Comparison of ENCODE assay signal across 2 cellular contexts in genomic region chr1:14521602-14522001, GRCh38.
TF ChIP-seq lines count a peak whose summit lies in the region.

No MANE protein-coding gene starts in this region.

TF ChIP-seq in IMR-90, 13 proteins besides CTCF, POLR2A, EP300 and RAD21:
- TF ChIP-seq MAZ (IDR thresholded peaks at IDR 0.05; ENCODE audit: borderline replicate concordance, low read depth, low read length) (no peak), RFX5 (IDR thresholded peaks at IDR 0.05; ENCODE audit: low read depth, low read length) (no peak), ELK1 (IDR thresholded peaks at IDR 0.05; ENCODE audit: borderline replicate concordance, low read depth, low read length) (no peak), NFE2L2 (IDR thresholded peaks at IDR 0.05; ENCODE audit: low read depth, low read length) (no peak), MAFK (IDR thresholded peaks at IDR 0.05; ENCODE audit: low read depth, low read length) (no peak), RCOR1 (IDR thresholded peaks at IDR 0.05; ENCODE audit: insufficient replicate concordance, low read length) (no peak), BHLHE40 (IDR thresholded peaks at IDR 0.05; ENCODE audit: low read depth, low read length) (no peak), CHD1 (IDR thresholded peaks at IDR 0.05; ENCODE audit: low read depth, low read length) (no peak), MXI1 (IDR thresholded peaks at IDR 0.05; ENCODE audit: borderline replicate concordance, low read depth, low read length) (no peak), CEBPB (IDR thresholded peaks at IDR 0.05; ENCODE audit: low read depth, low read length) (no peak), FOS (IDR thresholded peaks at IDR 0.05; ENCODE audit: low read depth, low read length) (no peak), SMC3 (IDR thresholded peaks at IDR 0.05; ENCODE audit: low read depth, low read length) (no peak)
- TF ChIP-seq, protein P1, sequence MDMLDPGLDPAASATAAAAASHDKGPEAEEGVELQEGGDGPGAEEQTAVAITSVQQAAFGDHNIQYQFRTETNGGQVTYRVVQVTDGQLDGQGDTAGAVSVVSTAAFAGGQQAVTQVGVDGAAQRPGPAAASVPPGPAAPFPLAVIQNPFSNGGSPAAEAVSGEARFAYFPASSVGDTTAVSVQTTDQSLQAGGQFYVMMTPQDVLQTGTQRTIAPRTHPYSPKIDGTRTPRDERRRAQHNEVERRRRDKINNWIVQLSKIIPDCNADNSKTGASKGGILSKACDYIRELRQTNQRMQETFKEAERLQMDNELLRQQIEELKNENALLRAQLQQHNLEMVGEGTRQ (IDR thresholded peaks at IDR 0.05; ENCODE audit: low read depth, low read length) = no peak

TF ChIP-seq in K562, 482 proteins besides CTCF, POLR2A, EP300 and RAD21:
- TF ChIP-seq CBFA2T2 (conservative IDR thresholded peaks at IDR 0.05) (no peak), ZSCAN29 (IDR thresholded peaks at IDR 0.05) (no peak), ESRRA (IDR thresholded peaks at IDR 0.05; ENCODE audit: borderline replicate concordance, low read depth) (0 out of 2 replicates have a peak, but pooled peaks have one; percentile 17)
